Comparison of ENCODE assay signal across 1 cellular context in the genomic region with DNA sequence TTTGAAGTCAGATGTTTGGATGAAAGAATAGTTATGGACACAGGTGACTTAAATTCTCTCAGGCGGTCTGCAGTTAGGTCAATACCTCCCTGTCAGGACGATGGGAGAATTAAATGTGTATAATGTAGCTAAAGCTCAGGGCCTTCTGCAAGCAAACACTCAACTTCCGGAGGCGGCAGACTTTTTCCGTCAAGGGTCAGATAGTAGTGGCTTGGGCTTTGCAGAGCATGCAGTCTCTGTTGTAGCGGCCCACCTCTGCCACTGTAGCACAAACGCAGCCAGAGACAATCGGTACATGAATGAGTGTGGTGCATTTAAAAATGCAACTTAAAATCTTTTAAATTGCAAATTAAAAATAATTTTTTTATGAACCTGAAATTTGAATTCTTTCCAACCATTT.
TF ChIP-seq lines count a peak whose summit lies in the region.

No MANE protein-coding gene starts in this region.

TF ChIP-seq in SK-N-SH, 30 proteins besides CTCF, POLR2A, EP300 and RAD21 (continued from another document):
- TF ChIP-seq SIN3A (IDR thresholded peaks at IDR 0.05; ENCODE audit: borderline replicate concordance, low read depth, low read length) = no peak
- no peak for TF ChIP-seq TEAD4 (IDR thresholded peaks at IDR 0.05; ENCODE audit: borderline replicate concordance, insufficient read depth)
- no peak for TF ChIP-seq NRF1 (IDR thresholded peaks at IDR 0.05; ENCODE audit: low read depth, low read length)
- no peak for TF ChIP-seq TCF12 (IDR thresholded peaks at IDR 0.05)
- TF ChIP-seq, protein P1, sequence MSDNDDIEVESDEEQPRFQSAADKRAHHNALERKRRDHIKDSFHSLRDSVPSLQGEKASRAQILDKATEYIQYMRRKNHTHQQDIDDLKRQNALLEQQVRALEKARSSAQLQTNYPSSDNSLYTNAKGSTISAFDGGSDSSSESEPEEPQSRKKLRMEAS (IDR thresholded peaks at IDR 0.05; ENCODE audit: low read depth) = no peak
